Comparison of ENCODE assay signal across 8 cellular contexts in the genomic region with DNA sequence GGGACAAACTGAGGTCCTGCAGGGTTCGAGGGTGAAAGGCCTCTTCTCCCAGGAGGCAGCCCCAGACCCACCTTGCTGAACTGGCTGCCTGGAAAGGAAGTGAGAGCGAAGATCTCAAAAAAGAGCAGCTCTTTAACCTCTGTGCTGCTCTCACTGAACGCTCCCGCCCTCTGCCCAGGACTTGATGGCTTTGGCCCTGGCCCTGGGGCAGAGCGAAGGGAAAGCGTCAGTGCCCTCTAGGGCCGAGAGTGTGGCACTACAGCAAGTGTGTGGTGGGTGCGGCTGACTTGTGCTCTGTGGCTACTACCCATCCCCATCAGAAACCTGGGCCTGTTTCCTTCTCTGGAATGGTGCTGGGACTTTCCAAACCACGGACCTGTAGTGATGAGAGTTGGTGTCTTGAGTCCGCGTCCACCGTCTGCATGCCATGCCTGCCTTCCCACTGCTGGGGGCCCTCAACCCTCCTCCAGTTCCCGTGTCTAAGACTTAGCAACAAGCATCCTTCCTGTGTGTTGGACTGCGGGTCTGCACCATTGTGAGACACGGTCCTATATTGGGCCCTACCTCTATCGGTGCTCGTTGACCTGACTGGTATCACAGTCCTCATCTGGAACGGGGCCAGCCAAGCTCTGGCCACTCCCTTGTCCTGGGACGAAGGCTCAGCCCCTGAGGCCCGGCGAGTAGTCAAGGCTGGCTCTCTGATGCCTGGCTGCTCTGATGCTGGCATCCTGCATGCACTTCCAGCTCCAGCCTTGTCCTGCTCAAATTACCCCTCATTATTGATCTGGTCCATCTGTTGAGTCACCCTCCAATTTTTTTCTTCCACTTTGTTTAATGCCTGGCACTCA.
DNase-seq lines count a peak whose midpoint lies in the region; ATAC-seq, FAIRE-seq and TF ChIP-seq lines count a peak whose summit lies in the region.

No MANE protein-coding gene starts in this region.

- H3K4me1 ChIP-seq in adrenal gland (replicated peaks in 1 of 2) = no peaks in the 10 kb centered on the region

- ATAC-seq in HG03354 (IDR thresholded peaks at IDR 0.05; ENCODE audit: poor library complexity, severe bottlenecking, unreplicated experiment) = peak; percentile 93

- no peak overlapping the region for H3K27ac ChIP-seq in adrenal gland

- H3K27me3 ChIP-seq in adrenal gland = no peaks in the 10 kb centered on the region

- no peaks in the 10 kb centered on the region for H3K36me3 ChIP-seq in adrenal gland (replicated peaks in 1 of 2)

- 72 to 83% (median 76%) methylated on average over 18 to 21 of the region's 21 CpGs for WGBS in adrenal gland, 4 donors

- TF ChIP-seq CTCF in adrenal gland (IDR thresholded peaks at IDR 0.05) = peak; percentile 42 to 69 (median 56)

- FAIRE-seq in GM19239 (lab: Jason Lieb, UNC) = no peak

- no peak overlapping the region for H3K4me3 ChIP-seq in adrenal gland

- peak; percentile 41 for DNase-seq in COR-L47 (lab: John Stamatoyannopoulos, UW)
- peak; percentile 28 for DNase-seq in GM19239 (ENCODE audit: insufficient read length, low spot score)
- DNase-seq in NCI-H748 treated with DMSO at 0.1 percent for 48 hours (lab: John Stamatoyannopoulos, UW) = peak; percentile 8
- DNase-seq in adrenal gland = peak; percentile 38 to 74 (median 66)
- DNase-seq in hypothalamus (lab: John Stamatoyannopoulos, UW) = peak in 35 of 51 donors; percentile 5 to 69 (median 27)
- DNase-seq in stimulated activated CD4-positive, alpha-beta T cell treated with anti-CD3 and anti-CD28 coated beads, Interleukin-12 subunit alpha, Interleukin-12 subunit beta, amount 100 ng/mL, for 4 hours = peak; percentile 10
- no peak for DNase-seq in stimulated activated naive CD4-positive, alpha-beta T cell treated with Interleukin-2 at 50 U/mL for 16 hours (lab: John Stamatoyannopoulos, UW)

- no peak for TF ChIP-seq POLR2A in adrenal gland (IDR thresholded peaks at IDR 0.05)

- intact Hi-C loops in adrenal gland (cut with DNase I) = no loop called here

- H3K9me3 ChIP-seq in adrenal gland (replicated peaks in 1 of 3) = no peaks in the 10 kb centered on the region
